ENCODE assay signal across 13 cellular contexts in the genomic region with DNA sequence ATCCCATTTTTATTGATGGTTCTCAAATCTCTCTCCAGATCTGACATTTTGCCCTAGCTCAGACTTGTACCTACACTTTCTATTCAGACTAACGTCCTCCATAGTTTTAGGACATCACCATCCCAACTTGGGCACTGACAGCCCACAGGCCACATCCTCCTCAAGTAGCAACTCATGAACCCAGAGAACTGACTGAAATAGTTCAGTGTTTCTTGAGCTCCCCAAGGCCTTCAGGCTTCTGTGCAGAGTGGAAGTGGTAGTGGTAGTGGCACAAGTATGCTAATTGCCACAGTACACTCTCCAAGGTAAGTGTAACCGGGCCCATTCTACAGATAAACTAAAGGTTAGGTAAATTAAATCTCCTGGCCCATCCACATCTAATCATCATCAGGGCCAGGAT.
DNase-seq lines count a peak whose midpoint lies in the region; ATAC-seq and TF ChIP-seq lines count a peak whose summit lies in the region.
"Had no signal": no experiment of that assay in that cellular context is flagged by ENCODE, and none has a peak within 500 bp of the region (broad histone marks: within the 10 kb centered on the region; RNA-seq: fewer than 3 reads in every experiment).

No MANE protein-coding gene starts in this region.

- H3K9ac ChIP-seq in DND-41 (ENCODE audit: low read depth, low read length) (no peak overlapping the region), Loucy (ENCODE audit: low read depth, low read length, poor library complexity, severe bottlenecking) (peak overlapping the region; percentile 64)
- H3K9ac ChIP-seq: GM23248, SK-N-SH had no signal

- TF ChIP-seq CTCF in DND-41 (IDR thresholded peaks at IDR 0.05; ENCODE audit: borderline replicate concordance, extremely low read depth, low read length, poor library complexity, severe bottlenecking) = no peak
- no peak for TF ChIP-seq CTCF in Loucy (conservative IDR thresholded peaks at IDR 0.05; ENCODE audit: low read length)
- TF ChIP-seq CTCF in neutrophil (IDR thresholded peaks at IDR 0.05) = no peak

- H3K27me3 ChIP-seq in DND-41 (ENCODE audit: insufficient read depth, low read length, poor library complexity) (no peaks in the 10 kb centered on the region), Loucy (ENCODE audit: insufficient read depth, low read length, poor library complexity, severe bottlenecking) (no peaks in the 10 kb centered on the region), neutrophil (no peaks in the 10 kb centered on the region)
- H3K27me3 ChIP-seq: transverse colon had no signal

- 0 out of 2 replicates have a peak overlapping the region, but pooled peaks have one; percentile 31 for H3K4me2 ChIP-seq in DND-41 (ENCODE audit: insufficient read depth, low read length)
- H3K4me2 ChIP-seq in Loucy (ENCODE audit: low read depth, low read length, poor library complexity, severe bottlenecking) = peak overlapping the region; percentile 71
- H3K4me2 ChIP-seq: PC-9, SK-N-SH had no signal

- H4K20me1 ChIP-seq in DND-41 (ENCODE audit: insufficient read depth, low read length) (peaks cover 28% of the 10 kb centered on the region), Loucy (ENCODE audit: insufficient read depth, low read length, poor library complexity, severe bottlenecking) (no peaks in the 10 kb centered on the region)

- H3K36me3 ChIP-seq in DND-41 (ENCODE audit: insufficient read depth, low read length) = no peaks in the 10 kb centered on the region
- H3K36me3 ChIP-seq in Loucy (ENCODE audit: insufficient read depth, low read length) = no peaks in the 10 kb centered on the region
- H3K36me3 ChIP-seq in neutrophil = no peaks in the 10 kb centered on the region
- H3K36me3 ChIP-seq: transverse colon had no signal

- ATAC-seq in DND-41 (ENCODE audit: insufficient read depth, low read depth) (peak; percentile 22; the same call in 1 of the 3 replicates), GM19467 (IDR thresholded peaks at IDR 0.05; ENCODE audit: unreplicated experiment) (no peak), HG03039 (IDR thresholded peaks at IDR 0.05; ENCODE audit: unreplicated experiment) (no peak)
- ATAC-seq in activated naive CD4-positive, alpha-beta T cell treated with anti-CD3 and anti-CD28 coated beads, Interleukin-2, amount 50 U/mL, for 72 hours = peak; percentile 44 to 76
- ATAC-seq: left colon had no signal

- H3K4me1 ChIP-seq in DND-41 (ENCODE audit: insufficient read depth, low read length) (peaks cover 46% of the 10 kb centered on the region), Loucy (ENCODE audit: insufficient read depth, low read length, poor library complexity, severe bottlenecking) (peaks cover 67% of the 10 kb centered on the region), neutrophil (ENCODE audit: control insufficient read depth in 1 of 2, insufficient read depth in 1 of 2, low read depth in 1 of 2, low read length in 1 of 2) (peaks cover 66 to 69% of the 10 kb centered on the region in 2 experiments)

- H3K9me2 ChIP-seq in Loucy (replicated peaks; ENCODE audit: low read depth, low read length) = no peaks in the 10 kb centered on the region
- H3K9me2 ChIP-seq: SK-N-SH had no signal

- H3F3A ChIP-seq in Loucy (ENCODE audit: low read depth) = peaks cover 16% of the 10 kb centered on the region

- H3K79me2 ChIP-seq in DND-41 (ENCODE audit: insufficient read depth, low read length) (no peaks in the 10 kb centered on the region), Loucy (ENCODE audit: insufficient read depth, low read length) (peaks cover 17% of the 10 kb centered on the region; the same call in 1 of the 2 replicates)

- H3K9me3 ChIP-seq in DND-41 (ENCODE audit: insufficient read depth, low read length, severe bottlenecking) (no peaks in the 10 kb centered on the region), Loucy (ENCODE audit: insufficient read depth, low read depth, low read length) (no peaks in the 10 kb centered on the region), neutrophil (no peaks in the 10 kb centered on the region)
- H3K9me3 ChIP-seq: SK-N-SH, transverse colon had no signal

- H3K27ac Mint-ChIP-seq in activated naive CD4-positive, alpha-beta T cell treated with anti-CD3 and anti-CD28 coated beads, Interleukin-2, amount 50 U/mL, for 72 hours = peak overlapping the region; percentile 61 to 81

- H2AFZ ChIP-seq in DND-41 (ENCODE audit: low read depth, low read length) (no peak overlapping the region), Loucy (ENCODE audit: low read length) (no peak overlapping the region)
- H2AFZ ChIP-seq: GM23248, PC-9 had no signal

- H3K36me3 Mint-ChIP-seq in activated naive CD4-positive, alpha-beta T cell treated with anti-CD3 and anti-CD28 coated beads, Interleukin-2, amount 50 U/mL, for 72 hours = peaks cover 0 to 24% of the 10 kb centered on the region in 2 donors

- DNase-seq in DND-41 (no peak), RPMI8226 (no peak)
- DNase-seq in activated naive CD4-positive, alpha-beta T cell treated with anti-CD3 and anti-CD28 coated beads, Interleukin-2, amount 50 U/mL, for 72 hours (ENCODE audit: low spot score in 2 of 2) = no peak
- DNase-seq: GM23248, hypothalamus, left colon, PC-9, SK-N-SH, transverse colon had no signal

- H3K4me3 ChIP-seq in DND-41 (ENCODE audit: low read depth in 1 of 2, low read length in 2 of 2) (no peak overlapping the region), Loucy (ENCODE audit: low read length, poor library complexity, severe bottlenecking) (peak overlapping the region; percentile 51), neutrophil (ENCODE audit: low read depth in 1 of 2, low read length in 1 of 2) (no peak overlapping the region)
- H3K4me3 ChIP-seq: GM23248, PC-9, transverse colon had no signal

- peaks cover 0 to 5% of the 10 kb centered on the region in 2 donors for H3K9me3 Mint-ChIP-seq in activated naive CD4-positive, alpha-beta T cell treated with anti-CD3 and anti-CD28 coated beads, Interleukin-2, amount 50 U/mL, for 72 hours

- H3K27ac ChIP-seq in DND-41 (ENCODE audit: low read length) (peak overlapping the region; percentile 13), neutrophil (peak overlapping the region; percentile 96)
- H3K27ac ChIP-seq: GM23248, PC-9, transverse colon had no signal

Comparison
In these comparisons a context has a peak if more than half of its experiments do, and no peak if none do; other contexts are left out.
1. ATAC-seq: peak in DND-41 (single experiment) and activated naive CD4-positive, alpha-beta T cell treated with anti-CD3 and anti-CD28 coated beads, Interleukin-2, amount 50 U/mL, for 72 hours (2 of 2); none in GM19467 (single experiment) and HG03039 (single experiment).